ENCODE assay signal across 17 cellular contexts in the genomic region with DNA sequence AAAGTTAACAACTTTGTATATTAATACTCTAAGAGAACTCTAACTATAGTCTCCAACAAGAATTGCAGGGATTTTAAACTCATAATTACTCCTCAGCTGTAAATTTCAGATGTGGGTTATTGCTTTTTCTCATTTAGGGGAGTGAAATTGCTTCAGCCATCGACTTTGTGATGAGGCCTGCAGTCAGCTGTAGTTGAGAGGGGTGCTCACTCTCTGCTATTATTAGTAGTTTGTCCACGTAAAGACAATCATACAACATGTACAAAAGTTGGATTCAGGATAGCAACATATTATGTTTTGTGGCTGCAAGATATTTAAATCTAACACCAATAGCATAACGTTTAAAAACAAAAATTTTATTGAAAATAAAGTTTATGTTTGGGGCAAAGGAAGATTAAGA. TPM values are rescaled to one million over a fixed set of nuclear protein-coding genes. Genes with fewer than 3 reads are reported as not detected.
DNase-seq lines count a peak whose midpoint lies in the region; ATAC-seq, FAIRE-seq and TF ChIP-seq lines count a peak whose summit lies in the region.
"Had no signal": no experiment of that assay in that cellular context is flagged by ENCODE, and none has a peak within 500 bp of the region (broad histone marks: within the 10 kb centered on the region; RNA-seq: fewer than 3 reads in every experiment).

No MANE protein-coding gene starts in this region.

- CTCF ChIA-PET in OCI-LY7 (lab: Charles Lee; ENCODE audit: unreplicated experiment): interaction anchor here (0.6 kb wide), 1 partner anchor 9 kb away, joined by 3 read pairs; no protein-coding TSS in a partner anchor

- POLR2A ChIA-PET in OCI-LY7 (lab: Charles Lee): interaction anchor here (0.5 to 15.1 kb wide), 5 partner anchors 9 to 639 kb away, joined by 3 to 532 read pairs (median 80); a partner anchor contains a TSS

- no peaks in the 10 kb centered on the region for H3K27me3 Mint-ChIP-seq in stimulated activated memory B cell treated with anti-CD40 and anti-IgM and Interleukin-4, amounts not matched to agents 10 μg/mL and 1 μg/mL and 100 μg/mL, for 72 hours
- H3K27me3 Mint-ChIP-seq: CD8-positive, alpha-beta memory T cell had no signal

- no peak for TF ChIP-seq CTCF in OCI-LY7 (conservative IDR thresholded peaks at IDR 0.05; ENCODE audit: low read length)

- no peaks in the 10 kb centered on the region for H3K9me2 ChIP-seq in OCI-LY7 (ENCODE audit: insufficient read depth, low read length)

- peak overlapping the region; percentile 2; the same call in 1 of the 2 replicates for H2AFZ ChIP-seq in OCI-LY7 (ENCODE audit: low read length)

- no TSS peak for BruUV-seq in OCI-LY7 (replicated peaks; lab: Mats Ljungman, UMichigan)

- H3K4me1 Mint-ChIP-seq in stimulated activated memory B cell treated with anti-CD40 and anti-IgM and Interleukin-4, amounts not matched to agents 10 μg/mL and 1 μg/mL and 100 μg/mL, for 72 hours: peaks cover 65% of the 10 kb centered on the region

- H3K79me2 ChIP-seq in OCI-LY7 (ENCODE audit: insufficient read depth, low read depth, low read length): peaks cover 94% of the 10 kb centered on the region

- H3K9me3 ChIP-seq in OCI-LY7 (ENCODE audit: low read length): no peaks in the 10 kb centered on the region
- H3K9me3 ChIP-seq: BLaER1, Caco-2 had no signal

- H3K9me3 Mint-ChIP-seq in stimulated activated memory B cell treated with anti-CD40 and anti-IgM and Interleukin-4, amounts not matched to agents 10 μg/mL and 1 μg/mL and 100 μg/mL, for 72 hours: no peaks in the 10 kb centered on the region
- H3K9me3 Mint-ChIP-seq: CD8-positive, alpha-beta memory T cell; HFFc6 had no signal

- peak; percentile 68 for FAIRE-seq in G401.6 (lab: Jason Lieb, UNC)
- FAIRE-seq: GM18507, H1 had no signal

- intact Hi-C loops in Right ventricle myocardium superior (cut with DNase I) (no loop called here), left cardiac atrium (cut with DNase I) (no loop called here), OCI-LY7 (cut with micrococcal nuclease; ENCODE audit: unreplicated experiment) (loop anchor here (5.0 kb wide), 1 partner anchor 1673 kb away; no protein-coding TSS in a partner anchor)

- H3K4me1 ChIP-seq in OCI-LY7 (ENCODE audit: insufficient read depth, low read length, poor library complexity, severe bottlenecking): peaks cover 99% of the 10 kb centered on the region
- H3K4me1 ChIP-seq: Caco-2 had no signal

- peak overlapping the region; percentile 34 for H3K27ac ChIP-seq in OCI-LY7 (ENCODE audit: low read depth, low read length, poor library complexity, severe bottlenecking)
- H3K27ac ChIP-seq: 22Rv1, BLaER1 had no signal

- peak overlapping the region; percentile 5 for H3K4me2 ChIP-seq in OCI-LY7 (ENCODE audit: low read length)
- H3K4me2 ChIP-seq: BLaER1 had no signal

- H3K27ac Mint-ChIP-seq in stimulated activated memory B cell treated with anti-CD40 and anti-IgM and Interleukin-4, amounts not matched to agents 10 μg/mL and 1 μg/mL and 100 μg/mL, for 72 hours: peak overlapping the region; percentile 93
- H3K27ac Mint-ChIP-seq: CD8-positive, alpha-beta memory T cell; HFFc6 had no signal

- H3K4me3 ChIP-seq in OCI-LY7 (ENCODE audit: low read depth, low read length, poor library complexity, severe bottlenecking): no peak overlapping the region
- H3K4me3 ChIP-seq: BLaER1 had no signal

- DNase-seq in Right ventricle myocardium superior (no peak), left cardiac atrium (no peak), OCI-LY7 (ENCODE audit: low spot score) (no peak), amniotic stem cell (lab: John Stamatoyannopoulos, UW) (no peak)
- DNase-seq: Caco-2; CD8-positive, alpha-beta memory T cell; DND-41; HCEC 1CT; HFFc6; KBM-7 had no signal

- no peaks in the 10 kb centered on the region for H4K20me1 ChIP-seq in OCI-LY7 (ENCODE audit: insufficient read depth, low read length)
- H4K20me1 ChIP-seq: BLaER1 had no signal

- H3K4me3 Mint-ChIP-seq in stimulated activated memory B cell treated with anti-CD40 and anti-IgM and Interleukin-4, amounts not matched to agents 10 μg/mL and 1 μg/mL and 100 μg/mL, for 72 hours: no peak overlapping the region
- H3K4me3 Mint-ChIP-seq: CD8-positive, alpha-beta memory T cell; HFFc6 had no signal

- ATAC-seq in Right ventricle myocardium superior (ENCODE audit: poor library complexity): peak; percentile 52
- no peak for ATAC-seq in left cardiac atrium
- ATAC-seq in stimulated activated memory B cell treated with anti-CD40 and anti-IgM and Interleukin-4, amounts not matched to agents 10 μg/mL and 1 μg/mL and 100 μg/mL, for 72 hours: no peak
- ATAC-seq in GM18870 (IDR thresholded peaks at IDR 0.05; ENCODE audit: unreplicated experiment): no peak

- H3K36me3 ChIP-seq in OCI-LY7 (ENCODE audit: insufficient read depth, low read length): 0 out of 2 replicates have a peak, but pooled peaks cover 7% of the 10 kb centered on the region
- H3K36me3 ChIP-seq: BLaER1 had no signal

- H3K36me3 Mint-ChIP-seq in stimulated activated memory B cell treated with anti-CD40 and anti-IgM and Interleukin-4, amounts not matched to agents 10 μg/mL and 1 μg/mL and 100 μg/mL, for 72 hours: peaks cover 13% of the 10 kb centered on the region
- H3K36me3 Mint-ChIP-seq: CD8-positive, alpha-beta memory T cell had no signal

RNA-seq across cellular contexts. Expression of a gene that starts 28.7 kb away (rescaled TPM):
- total RNA-seq in Right ventricle myocardium superior (22.8 TPM), left cardiac atrium (10 to 100 TPM; 16.0 to 22.4 TPM), OCI-LY7 (2022) (58.8 and 68.2 TPM in 2 replicates)
- total RNA-seq in OCI-LY7 (2014; rRNA removed; shearing (Covaris generic)): 90.3 and 91.7 TPM in 2 replicates
